In the genomic region with DNA sequence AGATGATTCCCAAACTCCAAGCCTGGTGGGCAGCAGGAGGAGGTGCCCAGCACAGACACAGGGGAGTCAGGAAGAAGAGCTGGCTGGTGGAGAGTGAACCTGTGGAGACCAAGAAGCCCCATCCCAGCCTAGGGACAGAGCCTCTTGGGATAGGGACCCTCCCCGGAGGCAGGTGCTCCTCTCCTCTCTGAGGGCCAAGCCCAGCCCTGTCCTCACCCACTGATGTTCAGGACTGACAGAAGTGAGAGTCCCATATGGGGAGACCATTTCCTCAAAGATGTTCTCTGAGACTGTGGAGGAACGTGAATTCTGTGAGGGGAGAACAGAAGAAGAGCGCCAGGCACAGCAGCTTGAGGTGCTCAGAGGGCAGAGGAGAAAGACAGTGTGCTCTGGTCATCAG, we compare ENCODE assay signal across 26 cellular contexts.
"Had no signal": no experiment of that assay in that cellular context is flagged by ENCODE, and none has a peak within 500 bp of the region (broad histone marks: within the 10 kb centered on the region; RNA-seq: fewer than 3 reads in every experiment).

No MANE protein-coding gene starts in this region.

- H3K4me3 Mint-ChIP-seq: activated CD4-positive, alpha-beta memory T cell treated with anti-CD3 and anti-CD28 coated beads for 36 hours had no signal

- H3K36me3 ChIP-seq: brain microvascular endothelial cell, cardiac muscle cell had no signal

- H3K9me3 Mint-ChIP-seq: activated B cell treated with CpG ODN at 0.5 μM for 24 hours; activated CD4-positive, alpha-beta memory T cell treated with anti-CD3 and anti-CD28 coated beads for 36 hours; activated CD4-positive, alpha-beta T cell treated with anti-CD3 and anti-CD28 coated beads, Interleukin-2, amount 10 ng/mL, durations not matched to agents 24 days and 14 days; activated naive CD4-positive, alpha-beta T cell treated with anti-CD3 and anti-CD28 coated beads for 36 hours; activated T-cell treated with anti-CD3 and anti-CD28 coated beads, Interleukin-2, amount 50 U/mL, for 4 hours; T-helper 1 cell treated with Interleukin-12 subunit alpha and Interleukin-12 subunit beta and Interleukin-4 antibody, amounts not matched to agents 30 μg/mL and 1 μg/mL, for 36 hours had no signal

- H3K36me3 Mint-ChIP-seq: activated naive CD8-positive, alpha-beta T cell had no signal

- ATAC-seq: activated T-cell treated with anti-CD3 and anti-CD28 coated beads, Interleukin-2, amount 50 U/mL, for 4 hours; Panc1 had no signal

- H3K27ac ChIP-seq: brain microvascular endothelial cell, cardiac muscle cell had no signal

- H3K4me3 ChIP-seq: cardiac muscle cell had no signal

- H3K27ac Mint-ChIP-seq: activated B cell treated with CpG ODN at 0.5 μM for 24 hours; activated CD4-positive, alpha-beta memory T cell treated with anti-CD3 and anti-CD28 coated beads for 36 hours; activated naive CD4-positive, alpha-beta T cell treated with anti-CD3 and anti-CD28 coated beads for 36 hours; activated naive CD8-positive, alpha-beta T cell; T-helper 1 cell treated with Interleukin-12 subunit alpha and Interleukin-12 subunit beta and Interleukin-4 antibody, amounts not matched to agents 30 μg/mL and 1 μg/mL, for 36 hours had no signal

- DNase-seq: activated B cell treated with CpG ODN at 0.5 μM for 24 hours; activated CD4-positive, alpha-beta memory T cell treated with anti-CD3 and anti-CD28 coated beads for 36 hours; activated CD4-positive, alpha-beta T cell treated with anti-CD3 and anti-CD28 coated beads for 1 hour; activated CD4-positive, alpha-beta T cell treated with anti-CD3 and anti-CD28 coated beads, Interleukin-2, amount 10 ng/mL, durations not matched to agents 24 days and 14 days; activated CD8-positive, alpha-beta memory T cell treated with anti-CD3 and anti-CD28 coated beads for 24 hours; activated gamma-delta T cell; activated naive CD4-positive, alpha-beta T cell treated with anti-CD3 and anti-CD28 coated beads for 36 hours; activated T-cell treated with anti-CD3 and anti-CD28 coated beads, Interleukin-2, amount 50 U/mL, for 4 hours; amygdala; brain microvascular endothelial cell; Karpas-422; NCI-H1105 treated with DMSO at 0.1 percent for 48 hours; NCI-H1436 treated with DMSO at 0.1 percent for 48 hours; NCI-H187; NCI-H2171; NCI-H2227 treated with DMSO at 0.1 percent for 48 hours; NCI-H526 treated with DMSO at 0.1 percent for 48 hours; NCI-H82; NK-92 treated with Interleukin-12 subunit alpha and Interleukin-12 subunit beta, amount 100 ng/mL, for 24 hours; OCI-M1; SHP77; T-helper 9 cell had no signal
